In the genomic region with DNA sequence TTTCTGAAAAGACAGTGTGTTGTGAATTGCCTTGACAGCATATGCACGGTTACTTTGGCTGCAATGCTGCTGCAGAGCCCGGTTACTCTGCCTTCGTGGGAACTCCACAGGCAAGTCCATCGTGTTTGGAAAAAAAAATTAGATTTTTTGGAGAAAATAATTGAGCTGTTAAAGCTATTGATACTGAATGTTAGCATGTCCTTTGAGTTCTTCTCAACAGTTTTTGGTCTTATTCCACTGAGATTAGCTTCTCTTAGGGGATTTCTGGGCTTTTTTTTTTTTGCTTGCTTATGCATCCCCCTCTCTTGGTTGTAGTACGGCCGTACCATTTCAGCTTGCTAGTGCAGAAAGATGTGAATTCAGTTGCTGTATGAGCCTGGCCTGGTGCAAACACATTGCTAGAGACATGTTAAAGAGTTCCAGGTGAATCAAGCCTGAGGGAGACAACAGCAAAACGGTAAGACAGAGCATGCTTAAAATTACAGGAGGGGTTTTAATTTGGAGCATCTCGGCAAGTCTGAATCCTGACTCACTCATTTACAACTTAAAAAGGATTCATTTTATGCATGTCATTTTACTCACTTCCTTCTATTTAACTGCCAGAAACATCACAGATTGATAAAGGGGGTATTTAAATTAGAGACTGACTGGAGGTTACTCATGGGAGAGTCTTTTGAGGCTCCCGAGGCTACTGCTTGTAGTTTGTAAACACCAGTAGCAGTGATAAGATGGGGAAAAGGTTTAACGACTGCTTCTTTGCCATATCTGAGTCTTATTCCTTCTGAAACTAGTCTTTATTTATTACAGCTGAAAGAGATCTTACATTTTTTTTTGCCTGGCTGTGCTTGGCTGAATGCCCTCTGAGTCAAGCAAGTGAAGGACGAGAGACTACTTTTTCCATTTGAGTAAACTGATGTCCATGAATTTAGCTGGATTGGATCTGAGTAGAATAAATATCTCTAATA, we compare ENCODE assay signal across 8 cellular contexts.
A peak's percentile ranks its signal among the peaks of the same experiment; 100 is the strongest.
DNase-seq lines count a peak whose midpoint lies in the region; ATAC-seq, FAIRE-seq and TF ChIP-seq lines count a peak whose summit lies in the region.

No MANE protein-coding gene starts in this region.

- H3K4me1 ChIP-seq in astrocyte (ENCODE audit: insufficient read depth, low read length): peaks cover 17% of the 10 kb centered on the region
- H3K4me1 ChIP-seq in mononuclear cell (ENCODE audit: insufficient read depth, low read length): peaks cover 4% of the 10 kb centered on the region

- H3K27ac ChIP-seq in astrocyte (ENCODE audit: low read depth, low read length): no peak overlapping the region

- no peaks in the 10 kb centered on the region for H3K9me3 Mint-ChIP-seq in astrocyte (ENCODE audit: unreplicated experiment)

- no peaks in the 10 kb centered on the region for H3K36me3 Mint-ChIP-seq in astrocyte (ENCODE audit: low read depth, unreplicated experiment)

- H3K4me1 Mint-ChIP-seq in astrocyte (ENCODE audit: low read depth, unreplicated experiment): peaks cover 11% of the 10 kb centered on the region

- ATAC-seq in HG03103 (IDR thresholded peaks at IDR 0.05; ENCODE audit: low read depth, unreplicated experiment): peak; percentile 36

- peaks cover 46% of the 10 kb centered on the region for H3K79me2 ChIP-seq in astrocyte (ENCODE audit: insufficient read depth, low read length)

- no peak for TF ChIP-seq CTCF in astrocyte (IDR thresholded peaks at IDR 0.05; ENCODE audit: insufficient read depth, low read depth, low read length)

- no peaks in the 10 kb centered on the region for H3K27me3 ChIP-seq in astrocyte (ENCODE audit: insufficient read depth, low read length)
- H3K27me3 ChIP-seq in mononuclear cell (ENCODE audit: insufficient read depth, low read length): no peaks in the 10 kb centered on the region

- H3K27ac Mint-ChIP-seq in astrocyte (ENCODE audit: unreplicated experiment): no peak overlapping the region

- peak overlapping the region; percentile 63 for H3K4me2 ChIP-seq in astrocyte (ENCODE audit: low read length)

- H3K9me3 ChIP-seq in astrocyte (ENCODE audit: insufficient read depth, low read depth, low read length) (no peaks in the 10 kb centered on the region), mononuclear cell (ENCODE audit: low read depth, low read length) (no peaks in the 10 kb centered on the region)

- no peak overlapping the region for H3K4me3 Mint-ChIP-seq in astrocyte (ENCODE audit: unreplicated experiment)

- H2AFZ ChIP-seq in astrocyte (ENCODE audit: low read depth, low read length): no peak overlapping the region

- H3K27me3 Mint-ChIP-seq in astrocyte (ENCODE audit: low read depth, unreplicated experiment): no peaks in the 10 kb centered on the region

- no peak overlapping the region for H3K9ac ChIP-seq in astrocyte (ENCODE audit: low read length)

- DNase-seq in NCI-H1694 treated with DMSO at 0.1 percent for 48 hours (lab: John Stamatoyannopoulos, UW): peak; percentile 71
- DNase-seq in NCI-H1694 (lab: John Stamatoyannopoulos, UW): no peak
- peak; percentile 68 for DNase-seq in astrocyte (ENCODE audit: low read depth)
- DNase-seq in NCI-H187 (lab: John Stamatoyannopoulos, UW): no peak
- no peak for DNase-seq in T1000 (lab: John Stamatoyannopoulos, UW)
- DNase-seq in DMS53 treated with DMSO at 0.1 percent for 48 hours (lab: John Stamatoyannopoulos, UW; ENCODE audit: unreplicated experiment): no peak

- H3K4me3 ChIP-seq in astrocyte (ENCODE audit: insufficient read depth, low read depth, low read length) (peak overlapping the region; percentile 1), mononuclear cell (ENCODE audit: low read length) (peak overlapping the region; percentile 6)

- peak; percentile 65 for FAIRE-seq in astrocyte (lab: Jason Lieb, UNC)

- H3K36me3 ChIP-seq in astrocyte (ENCODE audit: insufficient read depth, low read length): no peaks in the 10 kb centered on the region

- peaks cover 45% of the 10 kb centered on the region for H4K20me1 ChIP-seq in astrocyte (ENCODE audit: insufficient read depth, low read length)

Comparison
In these comparisons a context has a peak if more than half of its experiments do, and no peak if none do; other contexts are left out.
1. DNase-seq: peak in NCI-H1694 treated with DMSO at 0.1 percent for 48 hours (single experiment) and astrocyte (single experiment); none in NCI-H1694 (single experiment), NCI-H187 (0 of 2), T1000 (single experiment) and DMS53 treated with DMSO at 0.1 percent for 48 hours (single experiment).